10 cellular contexts compared by ENCODE assay signal in the genomic region with DNA sequence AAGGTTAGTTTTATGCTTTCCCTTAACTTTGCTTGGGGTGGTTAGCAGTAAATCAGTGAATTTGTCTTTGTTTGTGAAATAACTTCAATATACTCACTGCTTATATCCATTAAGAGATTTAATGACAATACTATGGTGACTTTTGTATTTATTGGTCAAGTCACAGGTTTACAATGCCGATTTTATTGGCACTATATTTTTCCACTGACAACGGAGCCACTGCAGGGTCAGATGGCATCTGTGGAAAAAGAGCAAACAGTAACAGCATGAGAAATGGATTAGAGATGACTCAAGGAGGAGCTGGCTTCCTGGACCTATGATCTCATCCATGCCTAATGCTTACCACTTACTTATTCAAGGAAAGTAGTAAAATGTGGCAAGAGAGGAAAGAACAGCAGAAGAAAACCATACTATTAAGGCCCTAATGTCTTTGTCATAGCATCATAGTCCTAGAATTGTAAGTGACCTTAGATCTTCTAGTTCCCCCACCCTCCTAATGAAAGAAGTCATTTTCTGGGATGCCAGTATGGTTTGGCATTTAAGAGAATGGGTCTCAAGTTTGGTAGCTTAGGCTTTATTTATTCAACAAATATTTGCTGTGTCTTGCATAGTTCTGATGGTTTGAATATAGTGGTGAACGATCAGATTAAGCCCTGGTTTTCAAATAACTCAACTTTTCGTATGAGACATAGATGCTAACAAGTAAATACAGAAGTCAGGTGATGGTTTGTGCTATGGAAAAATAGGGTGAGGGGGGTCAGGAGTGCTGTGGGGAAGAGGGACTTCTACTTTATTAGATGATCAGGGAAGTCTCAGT. TPM values are rescaled to one million over a fixed set of nuclear protein-coding genes. Genes with fewer than 3 reads are reported as not detected.
A peak's percentile ranks its signal among the peaks of the same experiment; 100 is the strongest.
DNase-seq lines count a peak whose midpoint lies in the region; ATAC-seq and TF ChIP-seq lines count a peak whose summit lies in the region.
"Had no signal": no experiment of that assay in that cellular context is flagged by ENCODE, and none has a peak within 500 bp of the region (broad histone marks: within the 10 kb centered on the region; RNA-seq: fewer than 3 reads in every experiment).

No MANE protein-coding gene starts in this region.

- H3K23ac ChIP-seq in neuronal stem cell (ENCODE audit: low read depth, low read length, poor library complexity): no peak overlapping the region

- POLR2A ChIA-PET in PC-3 (lab: Charles Lee; ENCODE audit: unreplicated experiment): interaction anchor here (0.5 kb wide), 1 partner anchor 1012 kb away, joined by 3 read pairs; a partner anchor contains a TSS

- H3K27me3 ChIP-seq in PC-3 (ENCODE audit: low read length) (no peaks in the 10 kb centered on the region), neuronal stem cell (ENCODE audit: control insufficient read depth in 3 of 3, insufficient read depth in 3 of 3, low read depth in 1 of 3, low read length in 3 of 3) (no peaks in the 10 kb centered on the region)

- H4K20me1 ChIP-seq in PC-3 (ENCODE audit: low read length): no peaks in the 10 kb centered on the region

- WGBS in neuronal stem cell (ENCODE audit: extremely low coverage in 2 of 2, insufficient read length in 2 of 2, insufficient replicate concordance in 1 of 2), 2 donors: no CpG with 5 or more reads among the region's 4 CpGs

- H3K4me3 Mint-ChIP-seq in activated CD4-positive, alpha-beta T cell treated with anti-CD3 and anti-CD28 coated beads, Interleukin-2, amount 10 ng/mL, durations not matched to agents 24 days and 14 days: no peak overlapping the region

- H2BK120ac ChIP-seq in neuronal stem cell (ENCODE audit: low read depth, low read length): no peak overlapping the region

- TSS peak; percentile 13 for BruUV-seq in PC-3 (replicated peaks; lab: Mats Ljungman, UMichigan)

- no peak overlapping the region for H4K8ac ChIP-seq in neuronal stem cell (ENCODE audit: low read depth, low read length)

- TF ChIP-seq CTCF in PC-3 (conservative IDR thresholded peaks at IDR 0.05; ENCODE audit: low read depth, low read length) (no peak), epithelial cell of esophagus (IDR thresholded peaks at IDR 0.05; ENCODE audit: insufficient read depth, low read depth, low read length, missing control alignments) (no peak)

- no peak overlapping the region for H2BK5ac ChIP-seq in neuronal stem cell (ENCODE audit: low read length)

- H3K27me3 Mint-ChIP-seq in activated CD4-positive, alpha-beta T cell treated with anti-CD3 and anti-CD28 coated beads, Interleukin-2, amount 10 ng/mL, durations not matched to agents 24 days and 14 days: no peaks in the 10 kb centered on the region
- H3K27me3 Mint-ChIP-seq: progenitor cell of endocrine pancreas had no signal

- no peaks in the 10 kb centered on the region for H3K79me1 ChIP-seq in neuronal stem cell (ENCODE audit: low read depth, low read length)

- no peaks in the 10 kb centered on the region for H3K9me2 ChIP-seq in PC-3 (replicated peaks; ENCODE audit: low read length)

- CTCF ChIA-PET in PC-3 (lab: Charles Lee): no interaction called here

- peak; percentile 98 for ATAC-seq in PC-3

- no peak overlapping the region for H4K91ac ChIP-seq in neuronal stem cell (ENCODE audit: low read depth, low read length, poor library complexity)

- H2BK12ac ChIP-seq in neuronal stem cell (ENCODE audit: low read length): no peak overlapping the region

- H3K4me3 ChIP-seq in PC-3 (ENCODE audit: low read length) (peak overlapping the region; percentile 31; the same call in 1 of the 2 replicates), epithelial cell of esophagus (ENCODE audit: low read length) (no peak overlapping the region), neuronal stem cell (ENCODE audit: low read length in 2 of 2) (no peak overlapping the region)

- peaks cover 9% of the 10 kb centered on the region; the same call in 1 of the 2 replicates for H3K36me3 ChIP-seq in PC-3 (ENCODE audit: low read depth, low read length)
- H3K36me3 ChIP-seq in neuronal stem cell (replicated peaks in 1 of 2; ENCODE audit: control insufficient read depth in 2 of 2, insufficient read depth in 2 of 2, low read length in 2 of 2): no peaks in the 10 kb centered on the region

- H2AK5ac ChIP-seq in neuronal stem cell (ENCODE audit: low read depth, low read length): no peak overlapping the region

- H3K4me2 ChIP-seq in PC-3 (ENCODE audit: low read length) (peak overlapping the region; percentile 52), neuronal stem cell (ENCODE audit: insufficient read depth, low read length, poor library complexity, severe bottlenecking) (no peak overlapping the region)

- H3K27ac ChIP-seq in PC-3 (ENCODE audit: low read length): peak overlapping the region; percentile 97
- no peak overlapping the region for H3K27ac ChIP-seq in neuronal stem cell (replicated peaks; ENCODE audit: low read length)

- no peak overlapping the region for H3K4ac ChIP-seq in neuronal stem cell (ENCODE audit: low read length)

- H3K4me1 ChIP-seq in PC-3 (ENCODE audit: insufficient read depth, low read length): peaks cover 30% of the 10 kb centered on the region
- no peaks in the 10 kb centered on the region for H3K4me1 ChIP-seq in neuronal stem cell (ENCODE audit: control insufficient read depth in 2 of 2, insufficient read depth in 1 of 2, low read depth in 1 of 2, low read length in 2 of 2)

- H3K9ac ChIP-seq in PC-3 (ENCODE audit: low read length) (peak overlapping the region; percentile 66), neuronal stem cell (ENCODE audit: low read depth, low read length, poor library complexity) (no peak overlapping the region)

- H3K18ac ChIP-seq in neuronal stem cell (ENCODE audit: low read length): no peak overlapping the region

- H3K27ac Mint-ChIP-seq in activated CD4-positive, alpha-beta T cell treated with anti-CD3 and anti-CD28 coated beads, Interleukin-2, amount 10 ng/mL, durations not matched to agents 24 days and 14 days: no peak overlapping the region
- H3K27ac Mint-ChIP-seq: progenitor cell of endocrine pancreas had no signal

- H3K4me1 Mint-ChIP-seq in activated CD4-positive, alpha-beta T cell treated with anti-CD3 and anti-CD28 coated beads, Interleukin-2, amount 10 ng/mL, durations not matched to agents 24 days and 14 days: peaks cover 5% of the 10 kb centered on the region

- DNase-seq in EH (ENCODE audit: low read depth) (peak; percentile 96), PC-3 (peak; percentile 96), epithelial cell of esophagus (ENCODE audit: low read depth) (peak; percentile 90), pulmonary artery endothelial cell (ENCODE audit: low read depth, low spot score) (peak; percentile 84), neuronal stem cell (ENCODE audit: low spot score) (no peak), NCI-H748 (lab: John Stamatoyannopoulos, UW; ENCODE audit: unreplicated experiment) (no peak), germinal center (ENCODE audit: low spot score) (no peak)
- DNase-seq in activated CD4-positive, alpha-beta T cell treated with anti-CD3 and anti-CD28 coated beads, Interleukin-2, amount 10 ng/mL, durations not matched to agents 24 days and 14 days: no peak
- DNase-seq: NCI-H2081 treated with DMSO at 0.1 percent for 48 hours had no signal

- no peaks in the 10 kb centered on the region for H3K9me3 ChIP-seq in PC-3 (ENCODE audit: low read length)
- H3K9me3 ChIP-seq in neuronal stem cell (replicated peaks in 1 of 2; ENCODE audit: control insufficient read depth in 2 of 2, insufficient read depth in 1 of 2, low read depth in 1 of 2, low read length in 2 of 2): no peaks in the 10 kb centered on the region

- intact Hi-C loops in PC-3 (cut with micrococcal nuclease): loop anchor here (1.0 to 5.0 kb wide), 6 partner anchors 16 to 143 kb away; a partner anchor contains a TSS
- intact Hi-C loops in activated CD4-positive, alpha-beta T cell treated with anti-CD3 and anti-CD28 coated beads, Interleukin-2, amount 10 ng/mL, durations not matched to agents 24 days and 14 days (cut with micrococcal nuclease): no loop called here

- no peaks in the 10 kb centered on the region for H3K36me3 Mint-ChIP-seq in activated CD4-positive, alpha-beta T cell treated with anti-CD3 and anti-CD28 coated beads, Interleukin-2, amount 10 ng/mL, durations not matched to agents 24 days and 14 days (ENCODE audit: low read depth)

- H3F3A ChIP-seq in PC-3 (ENCODE audit: low read length, unreplicated experiment): peaks cover 5% of the 10 kb centered on the region

- no peak overlapping the region for H2AFZ ChIP-seq in PC-3 (ENCODE audit: low read length)
- H2AFZ ChIP-seq in neuronal stem cell (ENCODE audit: low read length): no peak overlapping the region

- H3K79me2 ChIP-seq in PC-3 (ENCODE audit: low read length): no peaks in the 10 kb centered on the region; the same call in 1 of the 2 replicates

- H3K14ac ChIP-seq in neuronal stem cell (ENCODE audit: low read length): no peak overlapping the region

- no peak overlapping the region for H2BK15ac ChIP-seq in neuronal stem cell (ENCODE audit: low read length)

- no peaks in the 10 kb centered on the region for H3K9me3 Mint-ChIP-seq in activated CD4-positive, alpha-beta T cell treated with anti-CD3 and anti-CD28 coated beads, Interleukin-2, amount 10 ng/mL, durations not matched to agents 24 days and 14 days

RNA-seq across cellular contexts. Expression of a gene that starts 18.5 kb away (rescaled TPM):
- total RNA-seq in PC-3 (2014; rRNA removed): 4.6 and 7.8 TPM in 2 replicates
- total RNA-seq in pulmonary artery endothelial cell: 113 and 148 TPM in 2 replicates
- polyA plus RNA-seq in neuronal stem cell (2013, experiment 1 of 2): 0.10 TPM
- 0.11 TPM for polyA plus RNA-seq in neuronal stem cell (2013, experiment 2 of 2)
- total RNA-seq in activated CD4-positive, alpha-beta T cell treated with anti-CD3 and anti-CD28 coated beads, Interleukin-2, amount 10 ng/mL, durations not matched to agents 24 days and 14 days: 0.19 and 0.40 TPM in 2 replicates

Comparison
In these comparisons a context has a peak if more than half of its experiments do, and no peak if none do; other contexts are left out.
1. DNase-seq: peak in EH (single experiment), PC-3 (single experiment), epithelial cell of esophagus (single experiment) and pulmonary artery endothelial cell (single experiment); none in neuronal stem cell (single experiment), activated CD4-positive, alpha-beta T cell treated with anti-CD3 and anti-CD28 coated beads, Interleukin-2, amount 10 ng/mL, durations not matched to agents 24 days and 14 days (single experiment), NCI-H748 (single experiment) and germinal center (single experiment).
2. RNA of a gene that starts 18.5 kb away (total RNA-seq): 113 to 148 TPM in pulmonary artery endothelial cell; 4.6 to 7.8 TPM in PC-3 and 0.19 to 0.40 TPM in activated CD4-positive, alpha-beta T cell treated with anti-CD3 and anti-CD28 coated beads, Interleukin-2, amount 10 ng/mL, durations not matched to agents 24 days and 14 days; every median in the first group is over 10 times any median in the second.